Comparison of ENCODE assay signal across 12 cellular contexts in genomic region chr1:58898739-58899580, GRCh38.
A peak's percentile ranks its signal among the peaks of the same experiment; 100 is the strongest.
DNase-seq lines count a peak whose midpoint lies in the region; ATAC-seq and TF ChIP-seq lines count a peak whose summit lies in the region.
"Had no signal": no experiment of that assay in that cellular context is flagged by ENCODE, and none has a peak within 500 bp of the region (broad histone marks: within the 10 kb centered on the region; RNA-seq: fewer than 3 reads in every experiment).

No MANE protein-coding gene starts in this region.

- no peaks in the 10 kb centered on the region for H3K27me3 ChIP-seq in CD8-positive, alpha-beta memory T cell (ENCODE audit: insufficient read depth, low read length, poor library complexity, severe bottlenecking)
- H3K27me3 ChIP-seq in ovary (no peaks in the 10 kb centered on the region), brain microvascular endothelial cell (replicated peaks) (no peaks in the 10 kb centered on the region)

- H3K36me3 Mint-ChIP-seq in CD8-positive, alpha-beta memory T cell: no peaks in the 10 kb centered on the region
- H3K36me3 Mint-ChIP-seq in osteocyte (ENCODE audit: unreplicated experiment): no peaks in the 10 kb centered on the region

- TF ChIP-seq EP300 in ovary (IDR thresholded peaks at IDR 0.05): no peak

- H3K27me3 Mint-ChIP-seq in CD8-positive, alpha-beta memory T cell: no peaks in the 10 kb centered on the region
- H3K27me3 Mint-ChIP-seq in osteocyte (ENCODE audit: unreplicated experiment): no peaks in the 10 kb centered on the region
- H3K27me3 Mint-ChIP-seq: stimulated activated naive CD8-positive, alpha-beta T cell treated with anti-CD3 and anti-CD28 coated beads, Interleukin-15, amount 100 ng/mL, for 72 hours had no signal

- intact Hi-C loops in ovary (cut with DNase I): loop anchor here in 1 of 4 donors (10.0 kb wide), 1 partner anchor 114 kb away; the partner anchor contains the start of gene JUN

- TF ChIP-seq CTCF in ovary (IDR thresholded peaks at IDR 0.05) (peak in 1 of 3 donors; percentile 16), osteocyte (IDR thresholded peaks at IDR 0.05) (no peak), brain microvascular endothelial cell (IDR thresholded peaks at IDR 0.05; ENCODE audit: low read depth, low read length, missing control alignments) (no peak)

- no peak for TF ChIP-seq POLR2A in ovary (IDR thresholded peaks at IDR 0.05)

- H3K4me1 ChIP-seq in CD8-positive, alpha-beta memory T cell (ENCODE audit: insufficient read depth, low read length): peaks cover 23% of the 10 kb centered on the region
- H3K4me1 ChIP-seq in ovary (ENCODE audit: insufficient read depth): peaks cover 26% of the 10 kb centered on the region

- peak overlapping the region in 1 of 8 donors; percentile 22 for H3K27ac Mint-ChIP-seq in CD8-positive, alpha-beta memory T cell
- no peak overlapping the region for H3K27ac Mint-ChIP-seq in osteocyte (ENCODE audit: unreplicated experiment)

- ATAC-seq in HG03095 (IDR thresholded peaks at IDR 0.05; ENCODE audit: unreplicated experiment): no peak
- ATAC-seq: esophagus mucosa; stimulated activated naive CD8-positive, alpha-beta T cell treated with anti-CD3 and anti-CD28 coated beads, Interleukin-15, amount 100 ng/mL, for 72 hours had no signal

- no peak overlapping the region for H3K4me3 Mint-ChIP-seq in CD8-positive, alpha-beta memory T cell
- H3K4me3 Mint-ChIP-seq in osteocyte (ENCODE audit: unreplicated experiment): no peak overlapping the region
- H3K4me3 Mint-ChIP-seq: stimulated activated naive CD8-positive, alpha-beta T cell treated with anti-CD3 and anti-CD28 coated beads, Interleukin-15, amount 100 ng/mL, for 72 hours had no signal

- H3K9me3 ChIP-seq in CD8-positive, alpha-beta memory T cell (ENCODE audit: low read length): no peaks in the 10 kb centered on the region
- no peaks in the 10 kb centered on the region for H3K9me3 ChIP-seq in ovary

- DNase-seq in CD8-positive, alpha-beta memory T cell: no peak
- DNase-seq in SK-N-DZ (ENCODE audit: low spot score) (peak; percentile 81), glomerular endothelial cell (ENCODE audit: extremely low read depth, low read depth, low spot score) (peak; percentile 86), ovary (peak; percentile 77 to 92 (median 89)), osteocyte (ENCODE audit: extremely low spot score, unreplicated experiment) (no peak), brain microvascular endothelial cell (no peak)
- DNase-seq in stimulated activated CD4-positive, alpha-beta T cell treated with anti-CD3 and anti-CD28 coated beads, Interleukin-4, amount 100 ng/mL, for 24 hours: no peak
- DNase-seq: activated effector memory CD4-positive, alpha-beta T cell treated with Interleukin-2 at 50 U/mL for 16 hours; NCI-H1048; stimulated activated naive CD8-positive, alpha-beta T cell treated with anti-CD3 and anti-CD28 coated beads, Interleukin-15, amount 100 ng/mL, for 72 hours had no signal

- H3K4me3 ChIP-seq in CD8-positive, alpha-beta memory T cell (ENCODE audit: low read length): no peak overlapping the region
- no peak overlapping the region for H3K4me3 ChIP-seq in ovary
- no peak overlapping the region for H3K4me3 ChIP-seq in brain microvascular endothelial cell (ENCODE audit: low read depth, low read length)

- CTCF ChIA-PET in CD8-positive, alpha-beta memory T cell (lab: Charles Lee): no interaction called here

- in situ Hi-C loops in brain microvascular endothelial cell (cut with HindIII; ENCODE audit: low pct_ligation_motif_present, low sequenced_read_pairs): no loop called here

- 15 to 22% (median 21%) methylated on average over 10 of the region's 10 CpGs for WGBS in ovary, 3 donors

- peaks cover 20 to 34% (median 22%) of the 10 kb centered on the region in 3 donors for H3K4me1 Mint-ChIP-seq in CD8-positive, alpha-beta memory T cell
- H3K4me1 Mint-ChIP-seq in osteocyte (ENCODE audit: unreplicated experiment): peaks cover 38% of the 10 kb centered on the region

- H3K9me3 Mint-ChIP-seq in CD8-positive, alpha-beta memory T cell: no peaks in the 10 kb centered on the region
- H3K9me3 Mint-ChIP-seq in osteocyte (ENCODE audit: unreplicated experiment): no peaks in the 10 kb centered on the region
- H3K9me3 Mint-ChIP-seq: stimulated activated naive CD8-positive, alpha-beta T cell treated with anti-CD3 and anti-CD28 coated beads, Interleukin-15, amount 100 ng/mL, for 72 hours had no signal

- POLR2A ChIA-PET in CD8-positive, alpha-beta memory T cell (lab: Charles Lee): no interaction called here

- peak overlapping the region; percentile 57 for H3K27ac ChIP-seq in CD8-positive, alpha-beta memory T cell (ENCODE audit: low read depth, low read length)
- peak overlapping the region in 1 of 2 donors; percentile 73 for H3K27ac ChIP-seq in ovary
- H3K27ac ChIP-seq in brain microvascular endothelial cell: no peak overlapping the region

- H3K36me3 ChIP-seq in CD8-positive, alpha-beta memory T cell (ENCODE audit: insufficient read depth, low read length): no peaks in the 10 kb centered on the region
- H3K36me3 ChIP-seq in ovary: no peaks in the 10 kb centered on the region
- no peaks in the 10 kb centered on the region for H3K36me3 ChIP-seq in brain microvascular endothelial cell (replicated peaks)

Comparison
In these comparisons a context has a peak if more than half of its experiments do, and no peak if none do; other contexts are left out.
1. DNase-seq: peak in SK-N-DZ (single experiment), glomerular endothelial cell (single experiment) and ovary (5 of 5); none in CD8-positive, alpha-beta memory T cell (0 of 5), osteocyte (single experiment), stimulated activated CD4-positive, alpha-beta T cell treated with anti-CD3 and anti-CD28 coated beads, Interleukin-4, amount 100 ng/mL, for 24 hours (single experiment) and brain microvascular endothelial cell (single experiment).